Comparison of ENCODE assay signal across 5 cellular contexts in the genomic region with DNA sequence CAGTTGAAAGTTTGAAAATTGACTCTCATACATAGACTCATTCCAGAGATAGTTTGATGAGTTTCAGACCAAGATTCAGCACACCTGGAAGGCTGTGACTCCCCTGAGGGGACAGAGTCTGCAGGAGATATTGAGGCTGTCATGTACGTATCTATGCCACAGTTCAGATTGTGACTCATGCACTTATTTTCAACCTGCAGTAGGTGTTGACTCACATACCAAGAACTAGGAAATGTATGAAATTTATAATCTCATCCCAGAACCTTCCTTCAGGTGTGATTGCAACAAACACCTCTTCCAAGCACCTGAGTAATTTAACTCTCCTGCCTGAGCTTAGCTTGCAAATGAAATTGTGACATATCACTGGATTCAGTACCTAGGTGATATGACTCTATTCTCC.
"Had no signal": no experiment of that assay in that cellular context is flagged by ENCODE, and none has a peak within 500 bp of the region (broad histone marks: within the 10 kb centered on the region; RNA-seq: fewer than 3 reads in every experiment).

No MANE protein-coding gene starts in this region.

- H3K4me2 ChIP-seq: GM23338 had no signal

- H2AFZ ChIP-seq: GM23338 had no signal

- H3K4me3 ChIP-seq: GM23338, K562 had no signal

- DNase-seq: H9, HCEC 1CT, IMR-90 had no signal

- ATAC-seq: GM23338, K562 had no signal
